Comparison of ENCODE assay signal across 26 cellular contexts in genomic region chr15:62709261-62709660, GRCh38.
"Had no signal": no experiment of that assay in that cellular context is flagged by ENCODE, and none has a peak within 500 bp of the region (broad histone marks: within the 10 kb centered on the region; RNA-seq: fewer than 3 reads in every experiment).

No MANE protein-coding gene starts in this region.

- DNase-seq: central memory CD4-positive, alpha-beta T cell; dorsolateral prefrontal cortex; effector CD4-positive, alpha-beta T cell; foreskin fibroblast; gastrocnemius medialis; head of caudate nucleus; mesenchymal stem cell; midbrain; naive thymus-derived CD8-positive, alpha-beta T cell; nephron progenitor cell; occipital lobe; ovary; retina; right lobe of liver; stimulated activated CD4-positive, alpha-beta T cell treated with anti-CD3 and anti-CD28 coated beads, Interleukin-12 subunit alpha, Interleukin-12 subunit beta, amount 100 ng/mL, for 4 hours; stimulated activated CD4-positive, alpha-beta T cell treated with anti-CD3 and anti-CD28 coated beads, Interleukin-1b, Interleukin-23, amount 100 ng/mL, for 48 hours; stimulated activated CD4-positive, alpha-beta T cell treated with anti-CD3 and anti-CD28 coated beads, Interleukin-4, amount 100 ng/mL, for 1 hour; stimulated activated CD8-positive, alpha-beta memory T cell treated with anti-CD3 and anti-CD28 coated beads, Interleukin-4, amount 100 ng/mL, for 48 hours; stimulated activated naive CD4-positive, alpha-beta T cell treated with Interleukin-2 at 50 U/mL for 16 hours; stomach; testis; tibial artery had no signal

- H3K9me3 ChIP-seq: gastrocnemius medialis, ovary, right lobe of liver, stomach, testis, tibial artery had no signal

- H3K36me3 Mint-ChIP-seq: naive thymus-derived CD8-positive, alpha-beta T cell had no signal

- H3K27me3 Mint-ChIP-seq: naive thymus-derived CD8-positive, alpha-beta T cell; type B pancreatic cell had no signal

- H3K27ac Mint-ChIP-seq: naive thymus-derived CD8-positive, alpha-beta T cell; nephron progenitor cell; type B pancreatic cell had no signal

- H3K27me3 ChIP-seq: dorsolateral prefrontal cortex, gastrocnemius medialis, ovary, right lobe of liver, stomach, testis, tibial artery had no signal

- H3K4me3 Mint-ChIP-seq: naive thymus-derived CD8-positive, alpha-beta T cell; nephron progenitor cell; type B pancreatic cell had no signal

- H3K36me3 ChIP-seq: ovary, right lobe of liver had no signal

- H3K27ac ChIP-seq: dorsolateral prefrontal cortex, epithelial cell of prostate, gastrocnemius medialis, ovary, right lobe of liver, stomach, testis, tibial artery had no signal

- H3K4me3 ChIP-seq: dorsolateral prefrontal cortex, gastrocnemius medialis, ovary, right lobe of liver, smooth muscle cell, stomach, testis, tibial artery had no signal

- H3K4me1 Mint-ChIP-seq: naive thymus-derived CD8-positive, alpha-beta T cell had no signal

- H3K4me1 ChIP-seq: right lobe of liver, stomach, testis had no signal

- H3K4me2 ChIP-seq: smooth muscle cell had no signal

- ATAC-seq: esophagus mucosa; gastrocnemius medialis; naive thymus-derived CD8-positive, alpha-beta T cell; right lobe of liver had no signal
